4 cellular contexts compared by ENCODE assay signal in the genomic region with DNA sequence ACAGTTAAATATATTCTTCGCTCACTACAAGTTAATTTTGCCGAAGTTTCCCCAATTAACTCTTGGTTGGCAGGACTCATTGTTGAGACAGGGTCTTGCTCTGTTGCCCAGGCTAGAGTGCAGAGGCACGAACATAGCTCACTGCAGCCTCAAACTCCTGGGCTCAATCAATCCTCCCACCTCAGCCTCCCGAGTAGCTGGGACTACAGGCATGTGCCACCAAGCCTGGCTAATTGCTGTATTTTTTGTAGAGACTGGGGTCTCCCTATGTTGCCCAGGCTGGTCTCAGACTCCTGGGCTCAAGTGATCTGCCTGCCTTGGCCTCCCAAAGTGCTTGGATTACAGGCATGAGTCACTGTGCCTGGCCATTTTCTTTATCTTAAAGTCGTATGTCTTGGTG. TPM values are rescaled to one million over a fixed set of nuclear protein-coding genes. Genes with fewer than 3 reads are reported as not detected.
"Had no signal": no experiment of that assay in that cellular context is flagged by ENCODE, and none has a peak within 500 bp of the region (broad histone marks: within the 10 kb centered on the region; RNA-seq: fewer than 3 reads in every experiment).

No MANE protein-coding gene starts in this region.

RNA-seq across cellular contexts. Expression of a gene that starts 15.7 kb away (rescaled TPM):
- total RNA-seq: GM23248, H4, H7, IMR-90 had no signal
- polyA plus RNA-seq: GM23248, IMR-90 had no signal
